In the genomic region with DNA sequence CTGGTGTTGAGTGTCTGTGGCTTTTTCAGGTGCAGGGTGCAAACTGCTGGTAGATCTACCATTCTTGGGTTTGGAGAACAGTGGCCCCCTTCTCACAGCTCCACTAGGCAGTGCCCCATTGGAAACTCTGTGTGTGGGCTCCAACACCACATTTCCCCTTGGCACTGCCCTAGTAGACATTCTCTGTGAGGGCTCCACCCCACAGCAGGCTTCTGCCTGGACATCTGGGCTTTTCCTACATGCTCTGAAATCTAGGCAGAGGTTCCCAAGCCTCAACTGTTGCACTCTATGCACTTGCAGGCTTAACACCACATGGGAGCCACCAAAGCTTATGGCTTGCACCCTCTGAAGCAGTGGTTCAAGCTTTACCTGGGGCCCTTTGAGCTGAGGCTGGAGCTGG, we compare ENCODE assay signal across 15 cellular contexts.
DNase-seq lines count a peak whose midpoint lies in the region; ATAC-seq and TF ChIP-seq lines count a peak whose summit lies in the region.
"Had no signal": no experiment of that assay in that cellular context is flagged by ENCODE, and none has a peak within 500 bp of the region (broad histone marks: within the 10 kb centered on the region; RNA-seq: fewer than 3 reads in every experiment).

No MANE protein-coding gene starts in this region.

- H3K4ac ChIP-seq in H9 (ENCODE audit: low read depth, low read length) = no peak overlapping the region

- H3K4me1 ChIP-seq in H9 (ENCODE audit: insufficient read depth, low read length) (peaks cover 3% of the 10 kb centered on the region; the same call in 1 of the 2 replicates), OCI-LY7 (ENCODE audit: insufficient read depth, low read length, poor library complexity, severe bottlenecking) (no peaks in the 10 kb centered on the region)
- H3K4me1 ChIP-seq: BLaER1 had no signal

- no peak overlapping the region for H2BK20ac ChIP-seq in H9 (ENCODE audit: low read depth, low read length, poor library complexity, severe bottlenecking)

- H3K18ac ChIP-seq in H9 (ENCODE audit: insufficient read length, low read depth, low read length) = no peak overlapping the region

- CTCF ChIA-PET in OCI-LY7 (lab: Charles Lee; ENCODE audit: unreplicated experiment) = no interaction called here

- no peak overlapping the region for H3K23ac ChIP-seq in H9 (ENCODE audit: insufficient read length, low read depth, low read length)

- H3K27ac Mint-ChIP-seq in H9 = no peak overlapping the region
- H3K27ac Mint-ChIP-seq: CD14-positive monocyte; CD4-positive, alpha-beta memory T cell; GM23338; IgD-negative memory B cell had no signal

- no peaks in the 10 kb centered on the region for H3K79me2 ChIP-seq in H9 (ENCODE audit: insufficient read depth, low read length)
- no peaks in the 10 kb centered on the region; the same call in 1 of the 2 replicates for H3K79me2 ChIP-seq in OCI-LY7 (ENCODE audit: insufficient read depth, low read depth, low read length)

- no peak overlapping the region for H3T11ph ChIP-seq in H9 (ENCODE audit: low read length)

- no peaks in the 10 kb centered on the region for H3K23me2 ChIP-seq in H9 (ENCODE audit: insufficient read length, low read depth, low read length, poor library complexity, severe bottlenecking)

- H3K4me1 Mint-ChIP-seq in H9 = peaks cover 6 to 14% of the 10 kb centered on the region in 2 experiments
- H3K4me1 Mint-ChIP-seq: CD14-positive monocyte; CD4-positive, alpha-beta memory T cell; IgD-negative memory B cell had no signal

- H2AFZ ChIP-seq in H9 (ENCODE audit: low read length) (no peak overlapping the region), OCI-LY7 (ENCODE audit: low read length) (no peak overlapping the region)
- H2AFZ ChIP-seq: GM23338 had no signal

- no peak for TF ChIP-seq CTCF in H9 (conservative IDR thresholded peaks at IDR 0.05)
- no peak for TF ChIP-seq CTCF in OCI-LY7 (conservative IDR thresholded peaks at IDR 0.05; ENCODE audit: low read length)

- POLR2A ChIA-PET in OCI-LY7 (lab: Charles Lee) = no interaction called here

- no peak overlapping the region for H2BK15ac ChIP-seq in H9 (ENCODE audit: low read depth, low read length)

- H3K9me2 ChIP-seq in OCI-LY7 (ENCODE audit: insufficient read depth, low read length) = no peaks in the 10 kb centered on the region

- no peak overlapping the region for H2BK5ac ChIP-seq in H9 (ENCODE audit: insufficient read length, low read length)

- H3K36me3 ChIP-seq in OCI-LY7 (ENCODE audit: insufficient read depth, low read length) = no peaks in the 10 kb centered on the region

- no peaks in the 10 kb centered on the region for H3K27me3 ChIP-seq in H9 (ENCODE audit: insufficient read depth, low read length)
- H3K27me3 ChIP-seq: BLaER1 had no signal

- no peak overlapping the region for H4K91ac ChIP-seq in H9 (ENCODE audit: insufficient read length, low read depth, low read length)

- no peaks in the 10 kb centered on the region for H3K79me1 ChIP-seq in H9 (ENCODE audit: insufficient read depth, low read depth, low read length, poor library complexity, severe bottlenecking)

- H3K14ac ChIP-seq in H9 (ENCODE audit: insufficient read depth, low read length) = no peak overlapping the region

- no peak overlapping the region for H4K5ac ChIP-seq in H9 (ENCODE audit: insufficient read length, low read depth, low read length)

- H3K4me3 Mint-ChIP-seq in H9 = no peak overlapping the region
- H3K4me3 Mint-ChIP-seq: GM23338 had no signal

- no TSS peak for BruUV-seq in OCI-LY7 (replicated peaks; lab: Mats Ljungman, UMichigan)

- no peak overlapping the region for H3K56ac ChIP-seq in H9 (ENCODE audit: insufficient read length, low read depth, low read length)

- H3K9me3 ChIP-seq in H9 (ENCODE audit: control insufficient read depth, low read depth, low read length) (peaks cover 21% of the 10 kb centered on the region), OCI-LY7 (ENCODE audit: low read length) (peaks cover 27% of the 10 kb centered on the region)

- peaks cover 43 to 46% of the 10 kb centered on the region in 2 experiments for H3K9me3 Mint-ChIP-seq in H9

- H2BK120ac ChIP-seq in H9 (ENCODE audit: low read depth, low read length, poor library complexity, severe bottlenecking) = no peak overlapping the region

- intact Hi-C loops in OCI-LY7 (cut with micrococcal nuclease; ENCODE audit: unreplicated experiment) = no loop called here

- no peak overlapping the region for H3K4me3 ChIP-seq in OCI-LY7 (ENCODE audit: low read depth, low read length, poor library complexity, severe bottlenecking)
- H3K4me3 ChIP-seq: BLaER1, GM23338 had no signal

- H2BK12ac ChIP-seq in H9 (ENCODE audit: insufficient read length, low read depth, low read length) = no peak overlapping the region

- H2AK5ac ChIP-seq in H9 (ENCODE audit: insufficient read length, low read length) = no peak overlapping the region

- peaks cover 11 to 23% (median 14%) of the 10 kb centered on the region in 3 experiments for H3K36me3 Mint-ChIP-seq in H9 (ENCODE audit: insufficient read depth in 1 of 3, low read depth in 3 of 3)
- H3K36me3 Mint-ChIP-seq: CD14-positive monocyte had no signal

- DNase-seq in NCI-H748 (lab: John Stamatoyannopoulos, UW; ENCODE audit: unreplicated experiment) (peak; percentile 16), NCI-H748 treated with DMSO at 0.1 percent for 48 hours (lab: John Stamatoyannopoulos, UW) (no peak), H9 (peak; percentile 11), OCI-LY7 (ENCODE audit: low spot score) (peak; percentile 18), NCI-H2227 treated with DMSO at 0.1 percent for 48 hours (lab: John Stamatoyannopoulos, UW) (no peak)
- DNase-seq: 8988T; CD4-positive, alpha-beta memory T cell had no signal

- H4K20me1 ChIP-seq in H9 (ENCODE audit: control insufficient read depth, insufficient read depth, insufficient read length) (no peaks in the 10 kb centered on the region), OCI-LY7 (ENCODE audit: insufficient read depth, low read length) (no peaks in the 10 kb centered on the region)
- H4K20me1 ChIP-seq: BLaER1 had no signal

- ATAC-seq in GM18909 (IDR thresholded peaks at IDR 0.05; ENCODE audit: poor library complexity, unreplicated experiment) = no peak
- ATAC-seq: GM23338, HCT116, HepG2 had no signal

- no peak overlapping the region for H3K27ac ChIP-seq in H9 (ENCODE audit: insufficient read length, low read depth, low read length)
- no peak overlapping the region for H3K27ac ChIP-seq in OCI-LY7 (ENCODE audit: low read depth, low read length, poor library complexity, severe bottlenecking)
- peak overlapping the region; percentile 12 for H3K27ac ChIP-seq in temporal lobe (ENCODE audit: low read depth, low read length)
- H3K27ac ChIP-seq: BLaER1 had no signal

- no peak overlapping the region for H3K9ac ChIP-seq in H9 (ENCODE audit: extremely low read depth, insufficient read length, low read length)
- H3K9ac ChIP-seq: BLaER1 had no signal

- no peak overlapping the region for H4K8ac ChIP-seq in H9 (replicated peaks; ENCODE audit: insufficient read length, low read depth, low read length)

- no peak overlapping the region for H3K4me2 ChIP-seq in H9 (ENCODE audit: insufficient read depth, insufficient read length, low read length)
- H3K4me2 ChIP-seq in OCI-LY7 (ENCODE audit: low read length) = no peak overlapping the region
- H3K4me2 ChIP-seq: BLaER1, GM23338 had no signal

- peaks cover 15% of the 10 kb centered on the region for H3K27me3 Mint-ChIP-seq in H9 (ENCODE audit: low read depth)

Comparison
In these comparisons a context has a peak if more than half of its experiments do, and no peak if none do; other contexts are left out.
1. DNase-seq: peak in NCI-H748 (single experiment), H9 (single experiment) and OCI-LY7 (single experiment); none in NCI-H748 treated with DMSO at 0.1 percent for 48 hours (single experiment) and NCI-H2227 treated with DMSO at 0.1 percent for 48 hours (single experiment).